Comparison of ENCODE assay signal across 8 cellular contexts in genomic region chr2:191020742-191021381, GRCh38. TPM values are rescaled to one million over a fixed set of nuclear protein-coding genes. Genes with fewer than 3 reads are reported as not detected.
A peak's percentile ranks its signal among the peaks of the same experiment; 100 is the strongest.
DNase-seq lines count a peak whose midpoint lies in the region; ATAC-seq and TF ChIP-seq lines count a peak whose summit lies in the region.

No MANE protein-coding gene starts in this region.

- H3K27ac ChIP-seq in left ventricle myocardium inferior (replicated peaks), result peak overlapping the region; percentile 94

- ATAC-seq in HG02678 (IDR thresholded peaks at IDR 0.05; ENCODE audit: unreplicated experiment), result peak; percentile 14

- H3K9ac ChIP-seq in skeletal muscle satellite cell (ENCODE audit: low read depth, low read length), result peak overlapping the region; percentile 94

- peak overlapping the region; percentile 96 for H3K4me2 ChIP-seq in skeletal muscle satellite cell (ENCODE audit: low read length)

- TF ChIP-seq CTCF in NB4 (IDR thresholded peaks at IDR 0.05; ENCODE audit: low read depth, low read length), result no peak
- TF ChIP-seq CTCF in left ventricle myocardium inferior (IDR thresholded peaks at IDR 0.05; ENCODE audit: borderline replicate concordance), result no peak

- H3K4me3 ChIP-seq in NB4 (ENCODE audit: low read depth, low read length) (peak overlapping the region; percentile 80), left ventricle myocardium inferior (peak overlapping the region; percentile 80), skeletal muscle satellite cell (ENCODE audit: low read length) (peak overlapping the region; percentile 82)

- peaks cover 4% of the 10 kb centered on the region for H3K27me3 Mint-ChIP-seq in activated naive CD4-positive, alpha-beta T cell treated with anti-CD3 and anti-CD28 coated beads, Interleukin-2, amount 10 ng/mL, durations not matched to agents 7 days and 5 days

- peaks cover 40% of the 10 kb centered on the region for H3K4me1 Mint-ChIP-seq in activated naive CD4-positive, alpha-beta T cell treated with anti-CD3 and anti-CD28 coated beads, Interleukin-2, amount 10 ng/mL, durations not matched to agents 7 days and 5 days

- no peak for TF ChIP-seq POLR2A in NB4 (IDR thresholded peaks at IDR 0.05; ENCODE audit: extremely low read depth, insufficient read length)

- H3K9me3 Mint-ChIP-seq in activated naive CD4-positive, alpha-beta T cell treated with anti-CD3 and anti-CD28 coated beads, Interleukin-2, amount 10 ng/mL, durations not matched to agents 7 days and 5 days, result peaks cover 7% of the 10 kb centered on the region

- CTCF ChIA-PET in activated naive CD4-positive, alpha-beta T cell treated with anti-CD3 and anti-CD28 coated beads, Interleukin-2, amount 10 ng/mL, durations not matched to agents 7 days and 5 days (lab: Charles Lee), result interaction anchor here (1.1 kb wide), 1 partner anchor 8 kb away, joined by 4 read pairs; no protein-coding TSS in a partner anchor

- no peaks in the 10 kb centered on the region for H3K27me3 ChIP-seq in left ventricle myocardium inferior (ENCODE audit: low read depth)
- no peaks in the 10 kb centered on the region for H3K27me3 ChIP-seq in skeletal muscle satellite cell (ENCODE audit: control insufficient read depth, insufficient read depth, low read length)

- H3K36me3 ChIP-seq in left ventricle myocardium inferior, result no peaks in the 10 kb centered on the region
- H3K36me3 ChIP-seq in skeletal muscle satellite cell (ENCODE audit: insufficient read depth, low read length), result no peaks in the 10 kb centered on the region

- peaks cover 11% of the 10 kb centered on the region for H3K36me3 Mint-ChIP-seq in activated naive CD4-positive, alpha-beta T cell treated with anti-CD3 and anti-CD28 coated beads, Interleukin-2, amount 10 ng/mL, durations not matched to agents 7 days and 5 days

- intact Hi-C loops in left ventricle myocardium inferior (cut with micrococcal nuclease), result no loop called here

- peak; percentile 44 for DNase-seq in activated T-cell treated with anti-CD3 and anti-CD28 coated beads for 24 hours (ENCODE audit: low read depth)
- DNase-seq in activated T-cell treated with anti-CD3 and anti-CD28 coated beads, Interleukin-2, amount 50 U/mL, for 1 hour, result no peak
- peak; percentile 88 for DNase-seq in NB4 (ENCODE audit: low read depth)
- DNase-seq in activated naive CD4-positive, alpha-beta T cell treated with anti-CD3 and anti-CD28 coated beads, Interleukin-2, amount 10 ng/mL, durations not matched to agents 7 days and 5 days, result peak; percentile 38
- DNase-seq in left ventricle myocardium inferior, result no peak
- no peak for DNase-seq in NCI-H2081 treated with DMSO at 0.1 percent for 48 hours (lab: John Stamatoyannopoulos, UW)

- peaks cover 18% of the 10 kb centered on the region for H3K4me1 ChIP-seq in left ventricle myocardium inferior
- H3K4me1 ChIP-seq in skeletal muscle satellite cell (ENCODE audit: control insufficient read depth, insufficient read depth, low read length), result peaks cover 9% of the 10 kb centered on the region

- H3K27ac Mint-ChIP-seq in activated naive CD4-positive, alpha-beta T cell treated with anti-CD3 and anti-CD28 coated beads, Interleukin-2, amount 10 ng/mL, durations not matched to agents 7 days and 5 days, result no peak overlapping the region

- H3K4me3 Mint-ChIP-seq in activated naive CD4-positive, alpha-beta T cell treated with anti-CD3 and anti-CD28 coated beads, Interleukin-2, amount 10 ng/mL, durations not matched to agents 7 days and 5 days, result no peak overlapping the region

- no peaks in the 10 kb centered on the region for H3K9me3 ChIP-seq in left ventricle myocardium inferior (replicated peaks)
- H3K9me3 ChIP-seq in skeletal muscle satellite cell (replicated peaks; ENCODE audit: low read length), result no peaks in the 10 kb centered on the region

RNA-seq across cellular contexts. Expression of gene STAT1, which starts 6.9 kb away (rescaled TPM):
- 42.2 TPM for total RNA-seq in left ventricle myocardium inferior
- total RNA-seq in skeletal muscle satellite cell (2012; rRNA removed), result 78.4 and 123 TPM in 2 replicates

Comparison
In these comparisons a context has a peak if more than half of its experiments do, and no peak if none do; other contexts are left out.
1. DNase-seq: peak in activated T-cell treated with anti-CD3 and anti-CD28 coated beads for 24 hours (single experiment), NB4 (single experiment) and activated naive CD4-positive, alpha-beta T cell treated with anti-CD3 and anti-CD28 coated beads, Interleukin-2, amount 10 ng/mL, durations not matched to agents 7 days and 5 days (single experiment); none in activated T-cell treated with anti-CD3 and anti-CD28 coated beads, Interleukin-2, amount 50 U/mL, for 1 hour (single experiment), left ventricle myocardium inferior (single experiment) and NCI-H2081 treated with DMSO at 0.1 percent for 48 hours (single experiment).
2. Peak in every context shown above with its lines, with median percentiles within 50 percentile points of each other: H3K4me3 ChIP-seq.